ENCODE assay signal across 2 cellular contexts in the genomic region with DNA sequence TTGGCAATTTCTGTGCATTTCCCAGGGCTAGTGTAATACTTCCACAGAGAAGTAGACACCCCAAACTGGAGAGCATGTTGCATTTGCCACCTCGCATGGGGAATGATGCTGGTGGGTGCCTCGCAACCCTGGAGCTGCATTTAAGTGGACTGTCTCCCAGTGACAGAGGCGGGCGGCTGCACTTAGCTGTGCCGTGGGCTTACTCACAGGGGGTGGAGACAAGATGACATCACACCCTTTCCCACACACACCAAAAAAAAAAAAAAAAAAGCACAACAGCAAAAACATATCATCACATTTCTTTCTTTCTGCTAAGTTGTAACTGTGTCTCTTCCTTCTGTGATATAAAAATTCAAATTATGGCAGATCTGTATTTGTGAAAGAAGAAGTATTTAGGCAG.
A peak's percentile ranks its signal among the peaks of the same experiment; 100 is the strongest.
TF ChIP-seq lines count a peak whose summit lies in the region.

TSS of gene ABI3BP (minus strand) at position 113 of the 400 bp plus-strand sequence. CDS start at position 76, 37 bp downstream.

TF ChIP-seq in A549, 52 proteins besides CTCF, POLR2A, EP300 and RAD21:
- TF ChIP-seq SREBF2 (IDR thresholded peaks at IDR 0.05) = no peak
- TF ChIP-seq HES2 (IDR thresholded peaks at IDR 0.05) = no peak
- no peak for TF ChIP-seq USF2 (IDR thresholded peaks at IDR 0.05)
- no peak for TF ChIP-seq GATA3 (IDR thresholded peaks at IDR 0.05; ENCODE audit: borderline replicate concordance)
- no peak for TF ChIP-seq EHMT2 (IDR thresholded peaks at IDR 0.05; ENCODE audit: low read depth)
- TF ChIP-seq, protein P1, sequence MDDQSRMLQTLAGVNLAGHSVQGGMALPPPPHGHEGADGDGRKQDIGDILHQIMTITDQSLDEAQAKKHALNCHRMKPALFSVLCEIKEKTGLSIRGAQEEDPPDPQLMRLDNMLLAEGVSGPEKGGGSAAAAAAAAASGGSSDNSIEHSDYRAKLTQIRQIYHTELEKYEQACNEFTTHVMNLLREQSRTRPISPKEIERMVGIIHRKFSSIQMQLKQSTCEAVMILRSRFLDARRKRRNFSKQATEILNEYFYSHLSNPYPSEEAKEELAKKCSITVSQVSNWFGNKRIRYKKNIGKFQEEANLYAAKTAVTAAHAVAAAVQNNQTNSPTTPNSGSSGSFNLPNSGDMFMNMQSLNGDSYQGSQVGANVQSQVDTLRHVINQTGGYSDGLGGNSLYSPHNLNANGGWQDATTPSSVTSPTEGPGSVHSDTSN (IDR thresholded peaks at IDR 0.05) = no peak
- TF ChIP-seq MYC (IDR thresholded peaks at IDR 0.05; ENCODE audit: borderline replicate concordance, low read length) = no peak
- no peak for TF ChIP-seq TFCP2L1 (CRISPR knock-in tag; IDR thresholded peaks at IDR 0.05)
- no peak for TF ChIP-seq PHF8 (IDR thresholded peaks at IDR 0.05; ENCODE audit: borderline replicate concordance, low read depth)
- no peak for TF ChIP-seq BHLHE40 (IDR thresholded peaks at IDR 0.05; ENCODE audit: low read depth, low read length)
- no peak for TF ChIP-seq EHF (CRISPR knock-in tag; IDR thresholded peaks at IDR 0.05)
- TF ChIP-seq HOXA7 (CRISPR knock-in tag; IDR thresholded peaks at IDR 0.05) = no peak
- TF ChIP-seq, protein P2, sequence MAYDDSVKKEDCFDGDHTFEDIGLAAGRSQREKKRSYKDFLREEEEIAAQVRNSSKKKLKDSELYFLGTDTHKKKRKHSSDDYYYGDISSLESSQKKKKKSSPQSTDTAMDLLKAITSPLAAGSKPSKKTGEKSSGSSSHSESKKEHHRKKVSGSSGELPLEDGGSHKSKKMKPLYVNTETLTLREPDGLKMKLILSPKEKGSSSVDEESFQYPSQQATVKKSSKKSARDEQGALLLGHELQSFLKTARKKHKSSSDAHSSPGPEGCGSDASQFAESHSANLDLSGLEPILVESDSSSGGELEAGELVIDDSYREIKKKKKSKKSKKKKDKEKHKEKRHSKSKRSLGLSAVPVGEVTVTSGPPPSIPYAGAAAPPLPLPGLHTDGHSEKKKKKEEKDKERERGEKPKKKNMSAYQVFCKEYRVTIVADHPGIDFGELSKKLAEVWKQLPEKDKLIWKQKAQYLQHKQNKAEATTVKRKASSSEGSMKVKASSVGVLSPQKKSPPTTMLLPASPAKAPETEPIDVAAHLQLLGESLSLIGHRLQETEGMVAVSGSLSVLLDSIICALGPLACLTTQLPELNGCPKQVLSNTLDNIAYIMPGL (CRISPR knock-in tag; IDR thresholded peaks at IDR 0.05; ENCODE audit: borderline replicate concordance) = no peak

TF ChIP-seq in HepG2, 621 proteins besides CTCF, POLR2A, EP300 and RAD21:
- TF ChIP-seq CREB1 (IDR thresholded peaks at IDR 0.05) (0 out of 2 replicates have a peak, but pooled peaks have one; percentile 4), CREB1 (CRISPR knock-in tag; IDR thresholded peaks at IDR 0.05) (no peak), SP140L (CRISPR knock-in tag; IDR thresholded peaks at IDR 0.05; ENCODE audit: borderline replicate concordance) (no peak), ZNF788 (CRISPR knock-in tag; IDR thresholded peaks at IDR 0.05; ENCODE audit: borderline replicate concordance) (no peak), TMF1 (CRISPR knock-in tag; IDR thresholded peaks at IDR 0.05; ENCODE audit: low read depth) (no peak), CHD4 (IDR thresholded peaks at IDR 0.05; ENCODE audit: borderline replicate concordance, low read length) (no peak), ATF7 (IDR thresholded peaks at IDR 0.05) (0 out of 2 replicates have a peak, but pooled peaks have one; percentile 2), ATF7 (CRISPR knock-in tag; IDR thresholded peaks at IDR 0.05) (no peak), ZNF737 (CRISPR knock-in tag; IDR thresholded peaks at IDR 0.05; ENCODE audit: borderline replicate concordance) (no peak), GATAD1 (CRISPR knock-in tag; IDR thresholded peaks at IDR 0.05) (no peak)
- TF ChIP-seq, protein P3, sequence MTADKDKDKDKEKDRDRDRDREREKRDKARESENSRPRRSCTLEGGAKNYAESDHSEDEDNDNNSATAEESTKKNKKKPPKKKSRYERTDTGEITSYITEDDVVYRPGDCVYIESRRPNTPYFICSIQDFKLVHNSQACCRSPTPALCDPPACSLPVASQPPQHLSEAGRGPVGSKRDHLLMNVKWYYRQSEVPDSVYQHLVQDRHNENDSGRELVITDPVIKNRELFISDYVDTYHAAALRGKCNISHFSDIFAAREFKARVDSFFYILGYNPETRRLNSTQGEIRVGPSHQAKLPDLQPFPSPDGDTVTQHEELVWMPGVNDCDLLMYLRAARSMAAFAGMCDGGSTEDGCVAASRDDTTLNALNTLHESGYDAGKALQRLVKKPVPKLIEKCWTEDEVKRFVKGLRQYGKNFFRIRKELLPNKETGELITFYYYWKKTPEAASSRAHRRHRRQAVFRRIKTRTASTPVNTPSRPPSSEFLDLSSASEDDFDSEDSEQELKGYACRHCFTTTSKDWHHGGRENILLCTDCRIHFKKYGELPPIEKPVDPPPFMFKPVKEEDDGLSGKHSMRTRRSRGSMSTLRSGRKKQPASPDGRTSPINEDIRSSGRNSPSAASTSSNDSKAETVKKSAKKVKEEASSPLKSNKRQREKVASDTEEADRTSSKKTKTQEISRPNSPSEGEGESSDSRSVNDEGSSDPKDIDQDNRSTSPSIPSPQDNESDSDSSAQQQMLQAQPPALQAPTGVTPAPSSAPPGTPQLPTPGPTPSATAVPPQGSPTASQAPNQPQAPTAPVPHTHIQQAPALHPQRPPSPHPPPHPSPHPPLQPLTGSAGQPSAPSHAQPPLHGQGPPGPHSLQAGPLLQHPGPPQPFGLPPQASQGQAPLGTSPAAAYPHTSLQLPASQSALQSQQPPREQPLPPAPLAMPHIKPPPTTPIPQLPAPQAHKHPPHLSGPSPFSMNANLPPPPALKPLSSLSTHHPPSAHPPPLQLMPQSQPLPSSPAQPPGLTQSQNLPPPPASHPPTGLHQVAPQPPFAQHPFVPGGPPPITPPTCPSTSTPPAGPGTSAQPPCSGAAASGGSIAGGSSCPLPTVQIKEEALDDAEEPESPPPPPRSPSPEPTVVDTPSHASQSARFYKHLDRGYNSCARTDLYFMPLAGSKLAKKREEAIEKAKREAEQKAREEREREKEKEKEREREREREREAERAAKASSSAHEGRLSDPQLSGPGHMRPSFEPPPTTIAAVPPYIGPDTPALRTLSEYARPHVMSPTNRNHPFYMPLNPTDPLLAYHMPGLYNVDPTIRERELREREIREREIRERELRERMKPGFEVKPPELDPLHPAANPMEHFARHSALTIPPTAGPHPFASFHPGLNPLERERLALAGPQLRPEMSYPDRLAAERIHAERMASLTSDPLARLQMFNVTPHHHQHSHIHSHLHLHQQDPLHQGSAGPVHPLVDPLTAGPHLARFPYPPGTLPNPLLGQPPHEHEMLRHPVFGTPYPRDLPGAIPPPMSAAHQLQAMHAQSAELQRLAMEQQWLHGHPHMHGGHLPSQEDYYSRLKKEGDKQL (CRISPR knock-in tag; IDR thresholded peaks at IDR 0.05; ENCODE audit: low read depth) = no peak
TF ChIP-seq in HepG2: peak in this region for 2.
